In the genomic region with DNA sequence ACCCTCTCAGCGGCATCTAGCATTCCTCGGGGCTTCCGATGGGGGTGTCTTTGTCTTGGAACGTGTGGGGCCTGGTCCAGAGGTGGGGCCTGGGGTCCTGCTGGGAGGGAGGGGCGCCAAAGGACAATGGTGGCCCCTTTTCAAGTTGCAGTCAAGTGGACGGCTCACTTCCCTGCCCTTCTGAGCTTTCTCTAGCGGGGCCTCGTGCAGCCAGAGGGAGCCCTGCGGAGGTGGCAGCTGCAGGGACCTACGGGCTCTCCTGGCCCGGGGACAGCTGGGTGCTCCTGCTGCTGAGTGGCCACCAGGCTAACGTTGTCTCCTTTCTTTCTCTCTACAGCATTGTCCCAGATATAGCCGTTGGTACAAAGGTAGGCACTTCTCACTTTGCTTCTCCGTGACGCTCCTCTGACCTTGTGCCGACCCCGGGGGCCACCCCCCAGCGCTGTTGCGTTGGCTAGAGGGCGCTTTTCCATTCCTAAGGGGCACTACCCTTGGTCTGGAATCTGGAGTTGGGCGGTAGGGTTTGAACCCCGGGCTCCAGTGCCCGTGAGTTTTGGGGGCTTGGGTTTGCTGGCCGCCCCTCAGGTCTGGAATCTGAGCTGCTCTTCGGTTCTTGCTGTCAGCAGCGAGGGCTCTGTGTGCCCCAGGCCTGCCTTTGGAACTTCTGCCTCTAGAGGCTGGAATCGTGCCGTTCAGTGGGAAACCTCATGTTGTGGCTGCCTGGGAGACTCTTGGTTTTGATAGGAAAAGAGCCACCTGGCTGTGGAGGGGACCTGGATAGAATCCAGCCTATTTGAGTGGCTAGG, we compare ENCODE assay signal across 1 cellular context.
TF ChIP-seq lines count a peak whose summit lies in the region.

No MANE protein-coding gene starts in this region.

TF ChIP-seq in H1, 55 proteins besides CTCF, POLR2A, EP300 and RAD21:
- no peak for TF ChIP-seq KDM1A (IDR thresholded peaks at IDR 0.05; ENCODE audit: borderline replicate concordance, low read length)
- TF ChIP-seq CHD2 (IDR thresholded peaks at IDR 0.05; ENCODE audit: low read length): no peak
- TF ChIP-seq CBX8 (IDR thresholded peaks at IDR 0.05; ENCODE audit: borderline replicate concordance, low read depth, low read length): no peak
- no peak for TF ChIP-seq CEBPB (IDR thresholded peaks at IDR 0.05; ENCODE audit: low read depth, low read length)
- TF ChIP-seq POLR2AphosphoS5 (IDR thresholded peaks at IDR 0.05; ENCODE audit: low read depth, low read length): peak; percentile 41
- TF ChIP-seq YY1 (IDR thresholded peaks at IDR 0.05; ENCODE audit: low read depth, low read length): peak; percentile 19; the same call in 1 of the 2 replicates
- TF ChIP-seq, protein P1, sequence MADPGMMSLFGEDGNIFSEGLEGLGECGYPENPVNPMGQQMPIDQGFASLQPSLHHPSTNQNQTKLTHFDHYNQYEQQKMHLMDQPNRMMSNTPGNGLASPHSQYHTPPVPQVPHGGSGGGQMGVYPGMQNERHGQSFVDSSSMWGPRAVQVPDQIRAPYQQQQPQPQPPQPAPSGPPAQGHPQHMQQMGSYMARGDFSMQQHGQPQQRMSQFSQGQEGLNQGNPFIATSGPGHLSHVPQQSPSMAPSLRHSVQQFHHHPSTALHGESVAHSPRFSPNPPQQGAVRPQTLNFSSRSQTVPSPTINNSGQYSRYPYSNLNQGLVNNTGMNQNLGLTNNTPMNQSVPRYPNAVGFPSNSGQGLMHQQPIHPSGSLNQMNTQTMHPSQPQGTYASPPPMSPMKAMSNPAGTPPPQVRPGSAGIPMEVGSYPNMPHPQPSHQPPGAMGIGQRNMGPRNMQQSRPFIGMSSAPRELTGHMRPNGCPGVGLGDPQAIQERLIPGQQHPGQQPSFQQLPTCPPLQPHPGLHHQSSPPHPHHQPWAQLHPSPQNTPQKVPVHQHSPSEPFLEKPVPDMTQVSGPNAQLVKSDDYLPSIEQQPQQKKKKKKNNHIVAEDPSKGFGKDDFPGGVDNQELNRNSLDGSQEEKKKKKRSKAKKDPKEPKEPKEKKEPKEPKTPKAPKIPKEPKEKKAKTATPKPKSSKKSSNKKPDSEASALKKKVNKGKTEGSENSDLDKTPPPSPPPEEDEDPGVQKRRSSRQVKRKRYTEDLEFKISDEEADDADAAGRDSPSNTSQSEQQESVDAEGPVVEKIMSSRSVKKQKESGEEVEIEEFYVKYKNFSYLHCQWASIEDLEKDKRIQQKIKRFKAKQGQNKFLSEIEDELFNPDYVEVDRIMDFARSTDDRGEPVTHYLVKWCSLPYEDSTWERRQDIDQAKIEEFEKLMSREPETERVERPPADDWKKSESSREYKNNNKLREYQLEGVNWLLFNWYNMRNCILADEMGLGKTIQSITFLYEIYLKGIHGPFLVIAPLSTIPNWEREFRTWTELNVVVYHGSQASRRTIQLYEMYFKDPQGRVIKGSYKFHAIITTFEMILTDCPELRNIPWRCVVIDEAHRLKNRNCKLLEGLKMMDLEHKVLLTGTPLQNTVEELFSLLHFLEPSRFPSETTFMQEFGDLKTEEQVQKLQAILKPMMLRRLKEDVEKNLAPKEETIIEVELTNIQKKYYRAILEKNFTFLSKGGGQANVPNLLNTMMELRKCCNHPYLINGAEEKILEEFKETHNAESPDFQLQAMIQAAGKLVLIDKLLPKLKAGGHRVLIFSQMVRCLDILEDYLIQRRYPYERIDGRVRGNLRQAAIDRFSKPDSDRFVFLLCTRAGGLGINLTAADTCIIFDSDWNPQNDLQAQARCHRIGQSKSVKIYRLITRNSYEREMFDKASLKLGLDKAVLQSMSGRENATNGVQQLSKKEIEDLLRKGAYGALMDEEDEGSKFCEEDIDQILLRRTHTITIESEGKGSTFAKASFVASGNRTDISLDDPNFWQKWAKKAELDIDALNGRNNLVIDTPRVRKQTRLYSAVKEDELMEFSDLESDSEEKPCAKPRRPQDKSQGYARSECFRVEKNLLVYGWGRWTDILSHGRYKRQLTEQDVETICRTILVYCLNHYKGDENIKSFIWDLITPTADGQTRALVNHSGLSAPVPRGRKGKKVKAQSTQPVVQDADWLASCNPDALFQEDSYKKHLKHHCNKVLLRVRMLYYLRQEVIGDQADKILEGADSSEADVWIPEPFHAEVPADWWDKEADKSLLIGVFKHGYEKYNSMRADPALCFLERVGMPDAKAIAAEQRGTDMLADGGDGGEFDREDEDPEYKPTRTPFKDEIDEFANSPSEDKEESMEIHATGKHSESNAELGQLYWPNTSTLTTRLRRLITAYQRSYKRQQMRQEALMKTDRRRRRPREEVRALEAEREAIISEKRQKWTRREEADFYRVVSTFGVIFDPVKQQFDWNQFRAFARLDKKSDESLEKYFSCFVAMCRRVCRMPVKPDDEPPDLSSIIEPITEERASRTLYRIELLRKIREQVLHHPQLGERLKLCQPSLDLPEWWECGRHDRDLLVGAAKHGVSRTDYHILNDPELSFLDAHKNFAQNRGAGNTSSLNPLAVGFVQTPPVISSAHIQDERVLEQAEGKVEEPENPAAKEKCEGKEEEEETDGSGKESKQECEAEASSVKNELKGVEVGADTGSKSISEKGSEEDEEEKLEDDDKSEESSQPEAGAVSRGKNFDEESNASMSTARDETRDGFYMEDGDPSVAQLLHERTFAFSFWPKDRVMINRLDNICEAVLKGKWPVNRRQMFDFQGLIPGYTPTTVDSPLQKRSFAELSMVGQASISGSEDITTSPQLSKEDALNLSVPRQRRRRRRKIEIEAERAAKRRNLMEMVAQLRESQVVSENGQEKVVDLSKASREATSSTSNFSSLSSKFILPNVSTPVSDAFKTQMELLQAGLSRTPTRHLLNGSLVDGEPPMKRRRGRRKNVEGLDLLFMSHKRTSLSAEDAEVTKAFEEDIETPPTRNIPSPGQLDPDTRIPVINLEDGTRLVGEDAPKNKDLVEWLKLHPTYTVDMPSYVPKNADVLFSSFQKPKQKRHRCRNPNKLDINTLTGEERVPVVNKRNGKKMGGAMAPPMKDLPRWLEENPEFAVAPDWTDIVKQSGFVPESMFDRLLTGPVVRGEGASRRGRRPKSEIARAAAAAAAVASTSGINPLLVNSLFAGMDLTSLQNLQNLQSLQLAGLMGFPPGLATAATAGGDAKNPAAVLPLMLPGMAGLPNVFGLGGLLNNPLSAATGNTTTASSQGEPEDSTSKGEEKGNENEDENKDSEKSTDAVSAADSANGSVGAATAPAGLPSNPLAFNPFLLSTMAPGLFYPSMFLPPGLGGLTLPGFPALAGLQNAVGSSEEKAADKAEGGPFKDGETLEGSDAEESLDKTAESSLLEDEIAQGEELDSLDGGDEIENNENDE (IDR thresholded peaks at IDR 0.05; ENCODE audit: insufficient replicate concordance, low read length): no peak
- no peak for TF ChIP-seq SP1 (IDR thresholded peaks at IDR 0.05; ENCODE audit: low read depth, low read length)
- 0 out of 2 replicates have a peak, but pooled peaks have one; percentile 23 for TF ChIP-seq TEAD4 (IDR thresholded peaks at IDR 0.05; ENCODE audit: low read depth, low read length)
- no peak for TF ChIP-seq NANOG (IDR thresholded peaks at IDR 0.05; ENCODE audit: insufficient read depth, low read depth, low read length, poor library complexity, severe bottlenecking)
- TF ChIP-seq CTBP2 (IDR thresholded peaks at IDR 0.05; ENCODE audit: borderline replicate concordance, insufficient read depth, insufficient read length, low read length): no peak
- TF ChIP-seq, protein P2, sequence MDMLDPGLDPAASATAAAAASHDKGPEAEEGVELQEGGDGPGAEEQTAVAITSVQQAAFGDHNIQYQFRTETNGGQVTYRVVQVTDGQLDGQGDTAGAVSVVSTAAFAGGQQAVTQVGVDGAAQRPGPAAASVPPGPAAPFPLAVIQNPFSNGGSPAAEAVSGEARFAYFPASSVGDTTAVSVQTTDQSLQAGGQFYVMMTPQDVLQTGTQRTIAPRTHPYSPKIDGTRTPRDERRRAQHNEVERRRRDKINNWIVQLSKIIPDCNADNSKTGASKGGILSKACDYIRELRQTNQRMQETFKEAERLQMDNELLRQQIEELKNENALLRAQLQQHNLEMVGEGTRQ (IDR thresholded peaks at IDR 0.05; ENCODE audit: low read length): no peak
- no peak for TF ChIP-seq SRF (IDR thresholded peaks at IDR 0.05; ENCODE audit: low read depth, low read length)
- no peak for TF ChIP-seq BCL11A (IDR thresholded peaks at IDR 0.05; ENCODE audit: low read depth in 2 of 2, low read length in 2 of 2)
- TF ChIP-seq, protein P3, sequence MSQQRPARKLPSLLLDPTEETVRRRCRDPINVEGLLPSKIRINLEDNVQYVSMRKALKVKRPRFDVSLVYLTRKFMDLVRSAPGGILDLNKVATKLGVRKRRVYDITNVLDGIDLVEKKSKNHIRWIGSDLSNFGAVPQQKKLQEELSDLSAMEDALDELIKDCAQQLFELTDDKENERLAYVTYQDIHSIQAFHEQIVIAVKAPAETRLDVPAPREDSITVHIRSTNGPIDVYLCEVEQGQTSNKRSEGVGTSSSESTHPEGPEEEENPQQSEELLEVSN (IDR thresholded peaks at IDR 0.05): no peak
- no peak for TF ChIP-seq ZNF274 (IDR thresholded peaks at IDR 0.05; ENCODE audit: borderline replicate concordance, extremely low read depth, low read length)
- peak; percentile 27; the same call in 1 of the 2 replicates for TF ChIP-seq TBP (IDR thresholded peaks at IDR 0.05; ENCODE audit: low read depth, low read length)
